ENCODE assay signal across 33 cellular contexts in the genomic region with DNA sequence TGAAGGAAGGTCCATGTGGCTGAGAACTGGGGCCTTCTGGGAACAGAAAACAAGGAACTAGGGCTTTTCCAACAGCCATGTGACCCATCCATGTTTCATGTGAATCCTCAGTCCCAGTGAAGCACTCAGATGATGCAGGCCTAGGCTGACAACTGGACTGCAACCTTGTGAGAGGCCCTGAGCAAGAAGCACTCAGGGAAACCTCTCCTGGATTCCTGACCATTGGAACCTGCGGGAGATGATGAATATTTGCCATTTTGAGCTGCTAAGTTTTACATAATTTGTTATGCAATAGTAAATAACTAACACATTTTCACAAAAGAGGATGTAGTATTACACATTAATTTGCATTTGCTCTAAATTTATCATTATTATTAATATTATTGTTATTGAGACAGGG. TPM values are rescaled to one million over a fixed set of nuclear protein-coding genes. Genes with fewer than 3 reads are reported as not detected.
"Had no signal": no experiment of that assay in that cellular context is flagged by ENCODE, and none has a peak within 500 bp of the region (broad histone marks: within the 10 kb centered on the region; RNA-seq: fewer than 3 reads in every experiment).

No MANE protein-coding gene starts in this region.

- H3K27me3 ChIP-seq: ascending aorta, Peyer's patch had no signal

- H3K4me1 ChIP-seq: ascending aorta had no signal

- H3K4me3 ChIP-seq: ascending aorta, Peyer's patch had no signal

- H3K27me3 Mint-ChIP-seq: activated naive CD4-positive, alpha-beta T cell treated with anti-CD3 and anti-CD28 coated beads, Interleukin-2, amount 50 U/mL, for 24 hours had no signal

- H3K9me3 ChIP-seq: ascending aorta, Peyer's patch had no signal

- H3K9me3 Mint-ChIP-seq: activated naive CD4-positive, alpha-beta T cell treated with anti-CD3 and anti-CD28 coated beads, Interleukin-2, amount 50 U/mL, for 24 hours had no signal

- DNase-seq: activated CD4-positive, alpha-beta memory T cell treated with anti-CD3 and anti-CD28 coated beads, Interleukin-2, amount 10 ng/mL, durations not matched to agents 7 days and 5 days; activated CD4-positive, alpha-beta T cell treated with anti-CD3 and anti-CD28 coated beads for 1 hour; activated CD4-positive, alpha-beta T cell treated with anti-CD3 and anti-CD28 coated beads for 48 hours; activated CD4-positive, CD25-positive, alpha-beta regulatory T cell; activated gamma-delta T cell; activated naive CD4-positive, alpha-beta T cell treated with Interleukin-2 at 50 U/mL for 16 hours; activated naive CD8-positive, alpha-beta T cell treated with anti-CD3 and anti-CD28 coated beads, Interleukin-2, amount 10 ng/mL, durations not matched to agents 7 days and 5 days; activated T-cell treated with anti-CD3 and anti-CD28 coated beads, Interleukin-2, amount 50 U/mL, for 24 hours; amygdala; caudate nucleus; cerebellar nuclear complex; Karpas-422; KBM-7; NCI-H1048; NCI-H1105 treated with DMSO at 0.1 percent for 48 hours; NCI-H1436; NCI-H1694; NCI-H1930; NCI-H345; NCI-H524 treated with DMSO at 0.1 percent for 48 hours; Peyer's patch; Right ventricle myocardium superior; RPMI8226; SW 1271; T-helper 1 cell; T-helper 2 cell; T-helper 9 cell; WERI-Rb-1 had no signal

- H3K4me3 Mint-ChIP-seq: activated CD4-positive, alpha-beta memory T cell treated with anti-CD3 and anti-CD28 coated beads, Interleukin-2, amount 10 ng/mL, durations not matched to agents 7 days and 5 days; activated naive CD4-positive, alpha-beta T cell treated with anti-CD3 and anti-CD28 coated beads, Interleukin-2, amount 50 U/mL, for 24 hours; activated naive CD8-positive, alpha-beta T cell treated with anti-CD3 and anti-CD28 coated beads, Interleukin-2, amount 10 ng/mL, durations not matched to agents 7 days and 5 days; activated T-cell treated with anti-CD3 and anti-CD28 coated beads, Interleukin-2, amount 50 U/mL, for 24 hours had no signal

- H3K27ac ChIP-seq: ascending aorta, Peyer's patch, WERI-Rb-1 had no signal

- H3K36me3 ChIP-seq: ascending aorta, Peyer's patch, WERI-Rb-1 had no signal

- H3K27ac Mint-ChIP-seq: activated CD4-positive, alpha-beta memory T cell treated with anti-CD3 and anti-CD28 coated beads, Interleukin-2, amount 10 ng/mL, durations not matched to agents 7 days and 5 days; activated naive CD4-positive, alpha-beta T cell treated with anti-CD3 and anti-CD28 coated beads, Interleukin-2, amount 50 U/mL, for 24 hours; activated naive CD8-positive, alpha-beta T cell treated with anti-CD3 and anti-CD28 coated beads, Interleukin-2, amount 10 ng/mL, durations not matched to agents 7 days and 5 days; activated T-cell treated with anti-CD3 and anti-CD28 coated beads, Interleukin-2, amount 50 U/mL, for 24 hours; activated T-helper 2 cell treated with anti-CD3 and anti-CD28 coated beads, Interferon-gamma antibody, Interleukin-2, Interleukin-4, amounts not matched to agents 10 μg/mL and 5 μg/mL and 100 μg/mL, durations not matched to agents 14 hours and 24 hours and 36 hours had no signal

RNA-seq across cellular contexts. Expression of a gene that starts 38.4 kb away (rescaled TPM):
- total RNA-seq: ascending aorta, MCF 10A, NCI-H460, Right ventricle myocardium superior had no signal
